In the genomic region with DNA sequence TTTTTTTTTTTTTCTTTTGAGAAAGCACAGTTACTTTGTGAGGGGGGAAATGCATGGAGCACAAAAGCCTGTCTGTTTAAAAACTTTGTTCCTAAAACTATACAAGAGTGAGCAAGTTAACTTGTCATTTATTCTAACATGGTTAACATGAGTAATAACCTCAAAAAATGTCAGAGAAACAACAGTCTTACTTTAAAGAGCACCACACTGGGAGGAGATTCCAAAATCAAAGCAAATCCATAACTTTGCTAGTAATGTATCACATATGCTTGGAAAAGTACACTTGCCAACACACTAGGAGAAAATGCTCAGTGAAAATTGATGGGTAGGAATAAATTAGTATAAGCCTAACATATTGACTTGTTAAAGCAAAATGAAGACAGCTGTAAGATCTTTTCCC, we compare ENCODE assay signal across 19 cellular contexts.
A peak's percentile ranks its signal among the peaks of the same experiment; 100 is the strongest.
DNase-seq lines count a peak whose midpoint lies in the region; ATAC-seq and TF ChIP-seq lines count a peak whose summit lies in the region.
"Had no signal": no experiment of that assay in that cellular context is flagged by ENCODE, and none has a peak within 500 bp of the region (broad histone marks: within the 10 kb centered on the region; RNA-seq: fewer than 3 reads in every experiment).

No MANE protein-coding gene starts in this region.

- DNase-seq in GM03348 (ENCODE audit: low spot score) (peak; percentile 39), RWPE2 (ENCODE audit: low spot score) (no peak), fibroblast of pulmonary artery (ENCODE audit: low read depth) (peak; percentile 19), smooth muscle cell (lab: John Stamatoyannopoulos, UW; ENCODE audit: unreplicated experiment) (no peak), neural progenitor cell (ENCODE audit: low spot score) (no peak), occipital lobe (lab: John Stamatoyannopoulos, UW) (no peak), AML-193 (lab: John Stamatoyannopoulos, UW) (no peak)
- DNase-seq: activated CD4-positive, CD25-positive, alpha-beta regulatory T cell treated with anti-CD3 and anti-CD28 coated beads, Interleukin-2, amount 50 U/mL, for 72 hours; activated T-cell treated with anti-CD3 and anti-CD28 coated beads, Interleukin-2, amount 50 U/mL, for 48 hours; endodermal cell; left cardiac atrium; NCI-H1092; NCI-H2029 treated with DMSO at 0.1 percent for 48 hours; NCI-H446 treated with DMSO at 0.1 percent for 48 hours; posterior cingulate gyrus had no signal

- H3K27ac ChIP-seq in RWPE2 (ENCODE audit: poor library complexity, severe bottlenecking) (peak overlapping the region; percentile 22), smooth muscle cell (ENCODE audit: low read depth) (peak overlapping the region; percentile 53), neural progenitor cell (no peak overlapping the region)
- H3K27ac ChIP-seq: RWPE1 had no signal

- H3K27me3 Mint-ChIP-seq in neural progenitor cell (ENCODE audit: insufficient read depth, low read depth), result peaks cover 3% of the 10 kb centered on the region
- H3K27me3 Mint-ChIP-seq: activated naive CD4-positive, alpha-beta T cell treated with anti-CD3 and anti-CD28 coated beads, Interleukin-2, amount 50 U/mL, for 24 hours; stimulated activated memory B cell treated with anti-CD40 and anti-IgM and Interleukin-4, amounts not matched to agents 10 μg/mL and 1 μg/mL and 100 μg/mL, for 72 hours had no signal

- H3K9ac ChIP-seq in smooth muscle cell (ENCODE audit: low read depth), result no peak overlapping the region
- H3K9ac ChIP-seq in neural progenitor cell, result no peak overlapping the region

- H3K9me3 ChIP-seq in RWPE2 (ENCODE audit: severe bottlenecking) (no peaks in the 10 kb centered on the region), smooth muscle cell (replicated peaks; ENCODE audit: low read depth) (no peaks in the 10 kb centered on the region), neural progenitor cell (ENCODE audit: low read depth) (no peaks in the 10 kb centered on the region)

- H2AFZ ChIP-seq in smooth muscle cell (ENCODE audit: low read depth), result no peak overlapping the region
- H2AFZ ChIP-seq in neural progenitor cell (replicated peaks), result no peak overlapping the region

- H3K27me3 ChIP-seq in RWPE2 (ENCODE audit: insufficient read depth, poor library complexity, severe bottlenecking) (no peaks in the 10 kb centered on the region), smooth muscle cell (ENCODE audit: low read depth) (no peaks in the 10 kb centered on the region), neural progenitor cell (no peaks in the 10 kb centered on the region)

- H3K36me3 ChIP-seq in RWPE2 (ENCODE audit: low read depth) (peaks cover 38% of the 10 kb centered on the region), smooth muscle cell (ENCODE audit: low read depth) (no peaks in the 10 kb centered on the region), neural progenitor cell (no peaks in the 10 kb centered on the region)

- H3K4me3 ChIP-seq in RWPE2 (ENCODE audit: severe bottlenecking) (no peak overlapping the region), fibroblast of pulmonary artery (replicated peaks; ENCODE audit: low read depth, low read length) (no peak overlapping the region), smooth muscle cell (no peak overlapping the region), neural progenitor cell (no peak overlapping the region)

- H3K4me3 Mint-ChIP-seq in neural progenitor cell, result no peak overlapping the region
- H3K4me3 Mint-ChIP-seq: activated naive CD4-positive, alpha-beta T cell treated with anti-CD3 and anti-CD28 coated beads, Interleukin-2, amount 50 U/mL, for 24 hours; endodermal cell; natural killer cell treated with Interleukin-12 subunit alpha and Interleukin-12 subunit beta and Interleukin-15 and Interleukin-18, amount 100 ng/mL, for 72 hours; stimulated activated memory B cell treated with anti-CD40 and anti-IgM and Interleukin-4, amounts not matched to agents 10 μg/mL and 1 μg/mL and 100 μg/mL, for 72 hours had no signal

- H3K27ac Mint-ChIP-seq in neural progenitor cell, result no peak overlapping the region
- H3K27ac Mint-ChIP-seq: activated naive CD4-positive, alpha-beta T cell treated with anti-CD3 and anti-CD28 coated beads, Interleukin-2, amount 50 U/mL, for 24 hours; endodermal cell; natural killer cell treated with Interleukin-12 subunit alpha and Interleukin-12 subunit beta and Interleukin-15 and Interleukin-18, amount 100 ng/mL, for 72 hours; stimulated activated memory B cell treated with anti-CD40 and anti-IgM and Interleukin-4, amounts not matched to agents 10 μg/mL and 1 μg/mL and 100 μg/mL, for 72 hours had no signal

- peak; percentile 61; the same call in 2 of the 3 replicates for ATAC-seq in RWPE2 (ENCODE audit: low read depth)
- ATAC-seq: left cardiac atrium; natural killer cell treated with Interleukin-12 subunit alpha and Interleukin-12 subunit beta and Interleukin-15 and Interleukin-18, amount 100 ng/mL, for 72 hours; stimulated activated memory B cell treated with anti-CD40 and anti-IgM and Interleukin-4, amounts not matched to agents 10 μg/mL and 1 μg/mL and 100 μg/mL, for 72 hours had no signal

- H3F3A ChIP-seq in smooth muscle cell (ENCODE audit: low read depth) (peaks cover 6% of the 10 kb centered on the region), neural progenitor cell (ENCODE audit: low read depth) (no peaks in the 10 kb centered on the region)

- H4K20me1 ChIP-seq in smooth muscle cell (ENCODE audit: low read depth) (peaks cover 4% of the 10 kb centered on the region), neural progenitor cell (ENCODE audit: low read depth) (peaks cover 10% of the 10 kb centered on the region)

- H3K4me2 ChIP-seq in smooth muscle cell (peak overlapping the region; percentile 60), neural progenitor cell (no peak overlapping the region)

- H3K4me1 ChIP-seq in RWPE2 (ENCODE audit: insufficient read depth, poor library complexity, severe bottlenecking) (peaks cover 9% of the 10 kb centered on the region), smooth muscle cell (ENCODE audit: low read depth) (peaks cover 9% of the 10 kb centered on the region), neural progenitor cell (no peaks in the 10 kb centered on the region)

- H3K36me3 Mint-ChIP-seq in neural progenitor cell, result peaks cover 8% of the 10 kb centered on the region
- H3K36me3 Mint-ChIP-seq: activated naive CD4-positive, alpha-beta T cell treated with anti-CD3 and anti-CD28 coated beads, Interleukin-2, amount 50 U/mL, for 24 hours; natural killer cell treated with Interleukin-12 subunit alpha and Interleukin-12 subunit beta and Interleukin-15 and Interleukin-18, amount 100 ng/mL, for 72 hours; stimulated activated memory B cell treated with anti-CD40 and anti-IgM and Interleukin-4, amounts not matched to agents 10 μg/mL and 1 μg/mL and 100 μg/mL, for 72 hours had no signal

- H3K79me2 ChIP-seq in smooth muscle cell (ENCODE audit: low read depth) (no peaks in the 10 kb centered on the region), neural progenitor cell (ENCODE audit: low read depth) (no peaks in the 10 kb centered on the region)

- TF ChIP-seq CTCF in RWPE2 (IDR thresholded peaks at IDR 0.05; ENCODE audit: poor library complexity, severe bottlenecking) (no peak), fibroblast of pulmonary artery (IDR thresholded peaks at IDR 0.05; ENCODE audit: low read length, missing control alignments) (no peak), smooth muscle cell (IDR thresholded peaks at IDR 0.05; ENCODE audit: borderline replicate concordance, insufficient read depth, poor library complexity, severe bottlenecking) (no peak), neural progenitor cell (IDR thresholded peaks at IDR 0.05) (no peak)

- H3K4me1 Mint-ChIP-seq in neural progenitor cell, result peaks cover 5% of the 10 kb centered on the region
- H3K4me1 Mint-ChIP-seq: activated naive CD4-positive, alpha-beta T cell treated with anti-CD3 and anti-CD28 coated beads, Interleukin-2, amount 50 U/mL, for 24 hours had no signal

- no peaks in the 10 kb centered on the region for H3K9me3 Mint-ChIP-seq in neural progenitor cell
- H3K9me3 Mint-ChIP-seq: activated naive CD4-positive, alpha-beta T cell treated with anti-CD3 and anti-CD28 coated beads, Interleukin-2, amount 50 U/mL, for 24 hours; endodermal cell; natural killer cell treated with Interleukin-12 subunit alpha and Interleukin-12 subunit beta and Interleukin-15 and Interleukin-18, amount 100 ng/mL, for 72 hours; stimulated activated memory B cell treated with anti-CD40 and anti-IgM and Interleukin-4, amounts not matched to agents 10 μg/mL and 1 μg/mL and 100 μg/mL, for 72 hours had no signal

Comparison
In these comparisons a context has a peak if more than half of its experiments do, and no peak if none do; other contexts are left out.
1. DNase-seq: peak in GM03348 (single experiment) and fibroblast of pulmonary artery (single experiment); none in RWPE2 (single experiment), smooth muscle cell (single experiment), neural progenitor cell (single experiment), occipital lobe (single experiment) and AML-193 (0 of 2).